ENCODE assay signal across 9 cellular contexts in genomic region chr13:44237276-44237767, GRCh38.
DNase-seq lines count a peak whose midpoint lies in the region; ATAC-seq and TF ChIP-seq lines count a peak whose summit lies in the region.
"Had no signal": no experiment of that assay in that cellular context is flagged by ENCODE, and none has a peak within 500 bp of the region (broad histone marks: within the 10 kb centered on the region; RNA-seq: fewer than 3 reads in every experiment).

No MANE protein-coding gene starts in this region.

- no peak overlapping the region for H3K9ac ChIP-seq in Karpas-422 (ENCODE audit: low read length)
- no peak overlapping the region for H3K9ac ChIP-seq in endodermal cell (ENCODE audit: extremely low read depth, low read length, poor library complexity, severe bottlenecking)

- no peaks in the 10 kb centered on the region for H3K27me3 ChIP-seq in Karpas-422 (ENCODE audit: low read length)
- H3K27me3 ChIP-seq in endodermal cell (ENCODE audit: control insufficient read depth, insufficient read depth, low read length, poor library complexity, severe bottlenecking), result peaks cover 83% of the 10 kb centered on the region

- intact Hi-C loops in natural killer cell (cut with micrococcal nuclease), result no loop called here

- 89 to 90% methylated on average over 1 to 4 of the region's 4 CpGs for WGBS in endodermal cell (ENCODE audit: insufficient coverage in 1 of 2, insufficient read length in 1 of 2), 2 experiments

- H3K27ac Mint-ChIP-seq in natural killer cell (peak overlapping the region in 1 of 2 donors; percentile 28), endodermal cell (no peak overlapping the region)

- H3K27ac ChIP-seq in Karpas-422 (ENCODE audit: low read length) (no peak overlapping the region), endodermal cell (ENCODE audit: low read depth, low read length) (no peak overlapping the region)

- H3K4me3 ChIP-seq in epithelial cell of esophagus (ENCODE audit: low read length) (no peak overlapping the region), Karpas-422 (ENCODE audit: low read length) (no peak overlapping the region), endodermal cell (ENCODE audit: low read length) (no peak overlapping the region)

- no peaks in the 10 kb centered on the region for H3K36me3 Mint-ChIP-seq in natural killer cell
- H3K36me3 Mint-ChIP-seq in endodermal cell (ENCODE audit: low read depth), result no peaks in the 10 kb centered on the region
- H3K36me3 Mint-ChIP-seq: naive B cell had no signal

- H3K4me3 Mint-ChIP-seq in natural killer cell (no peak overlapping the region), endodermal cell (no peak overlapping the region)
- H3K4me3 Mint-ChIP-seq: naive B cell had no signal

- H3K27me3 Mint-ChIP-seq in natural killer cell (ENCODE audit: low read depth in 2 of 2), result peaks cover 0 to 7% of the 10 kb centered on the region in 2 donors
- H3K27me3 Mint-ChIP-seq in endodermal cell (ENCODE audit: insufficient read depth), result peaks cover 85% of the 10 kb centered on the region

- no peaks in the 10 kb centered on the region for H3K79me2 ChIP-seq in Karpas-422 (ENCODE audit: low read length)

- no peaks in the 10 kb centered on the region for H3K4me1 ChIP-seq in Karpas-422 (ENCODE audit: low read length)
- H3K4me1 ChIP-seq in endodermal cell (ENCODE audit: control insufficient read depth, insufficient read depth, low read length), result no peaks in the 10 kb centered on the region

- H3K9me2 ChIP-seq in Karpas-422 (replicated peaks; ENCODE audit: insufficient read depth, low read length), result no peaks in the 10 kb centered on the region

- H3K4me1 Mint-ChIP-seq in natural killer cell (peaks cover 7 to 14% of the 10 kb centered on the region in 2 donors), endodermal cell (peaks cover 3% of the 10 kb centered on the region)

- ATAC-seq in GM21786 (IDR thresholded peaks at IDR 0.05; ENCODE audit: unreplicated experiment), result peak; percentile 80
- peak; percentile 76 to 87 (median 78) for ATAC-seq in natural killer cell

- H3K4me2 ChIP-seq in Karpas-422 (ENCODE audit: low read depth, low read length, poor library complexity, severe bottlenecking), result no peak overlapping the region

- H3K9me3 ChIP-seq in Karpas-422 (ENCODE audit: low read length) (no peaks in the 10 kb centered on the region), endodermal cell (ENCODE audit: control insufficient read depth, low read length) (no peaks in the 10 kb centered on the region)

- no peaks in the 10 kb centered on the region for H3K9me3 Mint-ChIP-seq in natural killer cell
- no peaks in the 10 kb centered on the region for H3K9me3 Mint-ChIP-seq in endodermal cell
- H3K9me3 Mint-ChIP-seq: naive B cell had no signal

- H3K36me3 ChIP-seq in Karpas-422 (ENCODE audit: insufficient read depth, low read length) (no peaks in the 10 kb centered on the region), endodermal cell (ENCODE audit: control insufficient read depth, insufficient read depth, low read length) (no peaks in the 10 kb centered on the region)

- DNase-seq in GF-D8 (lab: John Stamatoyannopoulos, UW) (peak; percentile 70), RPMI7951 (ENCODE audit: low read depth) (peak; percentile 90), epithelial cell of esophagus (ENCODE audit: low read depth) (peak; percentile 93), natural killer cell (no peak), Karpas-422 (no peak), endodermal cell (no peak)
- no peak for DNase-seq in NK-92 treated with Interleukin-12 subunit alpha and Interleukin-12 subunit beta, amount 100 ng/mL, for 24 hours (lab: John Stamatoyannopoulos, UW)
- DNase-seq: naive B cell had no signal

- H4K20me1 ChIP-seq in Karpas-422 (ENCODE audit: insufficient read depth, low read depth, low read length), result no peaks in the 10 kb centered on the region

- TF ChIP-seq CTCF in epithelial cell of esophagus (IDR thresholded peaks at IDR 0.05; ENCODE audit: insufficient read depth, low read depth, low read length, missing control alignments) (no peak), natural killer cell (IDR thresholded peaks at IDR 0.05) (no peak), endodermal cell (conservative IDR thresholded peaks at IDR 0.05) (no peak)

- H2AFZ ChIP-seq in Karpas-422 (ENCODE audit: low read length), result no peak overlapping the region

Comparison
In these comparisons a context has a peak if more than half of its experiments do, and no peak if none do; other contexts are left out.
1. DNase-seq: peak in GF-D8 (single experiment), RPMI7951 (single experiment) and epithelial cell of esophagus (single experiment); none in natural killer cell (single experiment), NK-92 treated with Interleukin-12 subunit alpha and Interleukin-12 subunit beta, amount 100 ng/mL, for 24 hours (single experiment), Karpas-422 (single experiment) and endodermal cell (single experiment).